Comparison of ENCODE assay signal across 9 cellular contexts in genomic region chr6:152300517-152300916, GRCh38.
DNase-seq lines count a peak whose midpoint lies in the region; ATAC-seq, FAIRE-seq and TF ChIP-seq lines count a peak whose summit lies in the region.
"Had no signal": no experiment of that assay in that cellular context is flagged by ENCODE, and none has a peak within 500 bp of the region (broad histone marks: within the 10 kb centered on the region; RNA-seq: fewer than 3 reads in every experiment).

No MANE protein-coding gene starts in this region.

- no peaks in the 10 kb centered on the region for H3K36me3 ChIP-seq in HepG2 (replicated peaks in 1 of 2; ENCODE audit: control insufficient read depth in 1 of 2, insufficient read depth in 2 of 2, low read length in 2 of 2)
- no peaks in the 10 kb centered on the region for H3K36me3 ChIP-seq in MG63

- peak overlapping the region; percentile 99 for H3K27ac Mint-ChIP-seq in activated naive CD4-positive, alpha-beta T cell treated with anti-CD3 and anti-CD28 coated beads, Interleukin-2, amount 10 ng/mL, durations not matched to agents 7 days and 5 days
- peak overlapping the region in 1 of 2 donors; percentile 92 for H3K27ac Mint-ChIP-seq in activated naive CD4-positive, alpha-beta T cell treated with anti-CD3 and anti-CD28 coated beads, Interleukin-2, amount 50 U/mL, for 72 hours
- H3K27ac Mint-ChIP-seq in activated T-helper 17 cell treated with anti-CD3 and anti-CD28 coated beads, Interleukin-2, amount 50 U/mL, for 72 hours = peak overlapping the region; percentile 96
- no peak overlapping the region for H3K27ac Mint-ChIP-seq in type B pancreatic cell

- H3K36me3 Mint-ChIP-seq in activated naive CD4-positive, alpha-beta T cell treated with anti-CD3 and anti-CD28 coated beads, Interleukin-2, amount 10 ng/mL, durations not matched to agents 7 days and 5 days = peaks cover 10% of the 10 kb centered on the region
- H3K36me3 Mint-ChIP-seq in activated naive CD4-positive, alpha-beta T cell treated with anti-CD3 and anti-CD28 coated beads, Interleukin-2, amount 50 U/mL, for 72 hours = no peaks in the 10 kb centered on the region
- H3K36me3 Mint-ChIP-seq in activated T-helper 17 cell treated with anti-CD3 and anti-CD28 coated beads, Interleukin-2, amount 50 U/mL, for 72 hours (ENCODE audit: low read depth) = peaks cover 5% of the 10 kb centered on the region
- H3K36me3 Mint-ChIP-seq in type B pancreatic cell = peaks cover under 1% of the 10 kb centered on the region

- TF ChIP-seq EP300 in HepG2 (IDR thresholded peaks at IDR 0.05; ENCODE audit: low read depth in 2 of 2, low read length in 2 of 2) = no peak
- TF ChIP-seq EP300 in HepG2 (CRISPR knock-in tag; IDR thresholded peaks at IDR 0.05; ENCODE audit: borderline replicate concordance) = no peak

- intact Hi-C loops in HepG2 (cut with micrococcal nuclease; ENCODE audit: unreplicated experiment) = loop anchor here (2.0 kb wide), 1 partner anchor 80 kb away; no protein-coding TSS in a partner anchor

- TF ChIP-seq RAD21 in HepG2 (CRISPR knock-in tag; IDR thresholded peaks at IDR 0.05) = no peak

- 44% methylated on average over 7 of the region's 7 CpGs for WGBS in HepG2 (ENCODE audit: low lambda C conversion rate)

- H3K27ac ChIP-seq in HepG2 (ENCODE audit: extremely low read length, insufficient read depth, low read length) = peak overlapping the region; percentile 87

- peak overlapping the region; percentile 69 for H3K4me2 ChIP-seq in HepG2 (ENCODE audit: low read depth, low read length)

- POLR2A ChIA-PET in HepG2 (lab: Yijun Ruan, JAX) = interaction anchor here (2.1 to 2.4 kb wide), 2 partner anchors 23 to 37 kb away, joined by 13 to 27 read pairs; no protein-coding TSS in a partner anchor

- FAIRE-seq in HepG2 (lab: Jason Lieb, UNC) = no peak

- TF ChIP-seq CTCF in HepG2 (CRISPR knock-in tag; IDR thresholded peaks at IDR 0.05) = no peak
- TF ChIP-seq CTCF in type B pancreatic cell (conservative IDR thresholded peaks at IDR 0.05) = no peak

- no peak for TF ChIP-seq POLR2A in HepG2 (IDR thresholded peaks at IDR 0.05; ENCODE audit: insufficient read depth in 1 of 2, low read depth in 2 of 2, low read length in 2 of 2)

- H3K4me3 Mint-ChIP-seq in activated naive CD4-positive, alpha-beta T cell treated with anti-CD3 and anti-CD28 coated beads, Interleukin-2, amount 10 ng/mL, durations not matched to agents 7 days and 5 days = peak overlapping the region; percentile 100
- peak overlapping the region; percentile 98 for H3K4me3 Mint-ChIP-seq in activated T-helper 17 cell treated with anti-CD3 and anti-CD28 coated beads, Interleukin-2, amount 50 U/mL, for 72 hours
- peak overlapping the region; percentile 99 for H3K4me3 Mint-ChIP-seq in type B pancreatic cell

- no peaks in the 10 kb centered on the region; a peak in 1 of 5 replicates for H3K27me3 ChIP-seq in HepG2 (ENCODE audit: control insufficient read depth in 1 of 2, insufficient read depth in 2 of 2, low read length in 2 of 2)
- no peaks in the 10 kb centered on the region for H3K27me3 ChIP-seq in MG63

- BruUV-seq in HepG2 (replicated peaks; lab: Mats Ljungman, UMichigan) = no TSS peak

- H3K9me3 ChIP-seq in HepG2 (ENCODE audit: low read length) (no peaks in the 10 kb centered on the region), MG63 (no peaks in the 10 kb centered on the region)

- no peaks in the 10 kb centered on the region for H3K27me3 Mint-ChIP-seq in activated naive CD4-positive, alpha-beta T cell treated with anti-CD3 and anti-CD28 coated beads, Interleukin-2, amount 10 ng/mL, durations not matched to agents 7 days and 5 days
- H3K27me3 Mint-ChIP-seq in activated T-helper 17 cell treated with anti-CD3 and anti-CD28 coated beads, Interleukin-2, amount 50 U/mL, for 72 hours = no peaks in the 10 kb centered on the region
- no peaks in the 10 kb centered on the region for H3K27me3 Mint-ChIP-seq in type B pancreatic cell

- no peak overlapping the region for H3K9ac ChIP-seq in HepG2 (ENCODE audit: insufficient read depth, low read depth, low read length)

- no peaks in the 10 kb centered on the region for H3K79me2 ChIP-seq in HepG2 (ENCODE audit: insufficient read depth, low read length)

- in situ Hi-C loops in HepG2 (cut with HindIII; ENCODE audit: extremely low pct_ligation_motif_present, low pct_unique_long_range_greater_than_20kb) = no loop called here

- peak; percentile 23 for DNase-seq in activated naive CD4-positive, alpha-beta T cell treated with anti-CD3 and anti-CD28 coated beads, Interleukin-2, amount 10 ng/mL, durations not matched to agents 7 days and 5 days
- DNase-seq in activated naive CD4-positive, alpha-beta T cell treated with anti-CD3 and anti-CD28 coated beads, Interleukin-2, amount 50 U/mL, for 72 hours (ENCODE audit: low spot score in 2 of 2) = no peak
- DNase-seq in HepG2 (ENCODE audit: low spot score) = no peak
- no peak for DNase-seq in type B pancreatic cell (ENCODE audit: extremely low spot score, unreplicated experiment)
- DNase-seq in foreskin melanocyte = no peak
- no peak for DNase-seq in SHP77 treated with DMSO at 0.1 percent for 48 hours (lab: John Stamatoyannopoulos, UW)
- DNase-seq in MG63 = no peak
- DNase-seq: mesendoderm had no signal

- no peak for ATAC-seq in activated naive CD4-positive, alpha-beta T cell treated with anti-CD3 and anti-CD28 coated beads, Interleukin-2, amount 50 U/mL, for 72 hours
- no peak for ATAC-seq in activated T-helper 17 cell treated with anti-CD3 and anti-CD28 coated beads, Interleukin-2, amount 50 U/mL, for 72 hours (replicated peaks)
- no peak for ATAC-seq in HepG2

- H3K4me3 ChIP-seq in HepG2 (replicated peaks in 1 of 3; ENCODE audit: insufficient read depth in 1 of 3, low read depth in 2 of 3, low read length in 3 of 3) (peak overlapping the region in 1 of 3 experiments; percentile 78; a peak in 1 of 6 replicates), MG63 (no peak overlapping the region)

- no peaks in the 10 kb centered on the region for H4K20me1 ChIP-seq in HepG2 (ENCODE audit: insufficient read depth, low read length)

- H2AFZ ChIP-seq in HepG2 (ENCODE audit: low read length) = no peak overlapping the region

- CTCF ChIA-PET in activated naive CD4-positive, alpha-beta T cell treated with anti-CD3 and anti-CD28 coated beads, Interleukin-2, amount 10 ng/mL, durations not matched to agents 7 days and 5 days (lab: Charles Lee) = interaction anchor here (1.3 to 2.6 kb wide), 4 partner anchors 9 to 115 kb away, joined by 5 to 22 read pairs (median 6); no protein-coding TSS in a partner anchor
- CTCF ChIA-PET in HepG2 (lab: Yijun Ruan, JAX; ENCODE audit: low intra/inter-chr PET ratio, low total read pairs) = no interaction called here

- no peaks in the 10 kb centered on the region for H3K9me3 Mint-ChIP-seq in activated naive CD4-positive, alpha-beta T cell treated with anti-CD3 and anti-CD28 coated beads, Interleukin-2, amount 10 ng/mL, durations not matched to agents 7 days and 5 days
- H3K9me3 Mint-ChIP-seq in activated naive CD4-positive, alpha-beta T cell treated with anti-CD3 and anti-CD28 coated beads, Interleukin-2, amount 50 U/mL, for 72 hours = no peaks in the 10 kb centered on the region
- H3K9me3 Mint-ChIP-seq in activated T-helper 17 cell treated with anti-CD3 and anti-CD28 coated beads, Interleukin-2, amount 50 U/mL, for 72 hours = no peaks in the 10 kb centered on the region
- no peaks in the 10 kb centered on the region for H3K9me3 Mint-ChIP-seq in type B pancreatic cell

- H3K4me1 Mint-ChIP-seq in activated naive CD4-positive, alpha-beta T cell treated with anti-CD3 and anti-CD28 coated beads, Interleukin-2, amount 10 ng/mL, durations not matched to agents 7 days and 5 days = peaks cover 29% of the 10 kb centered on the region
- H3K4me1 Mint-ChIP-seq in activated T-helper 17 cell treated with anti-CD3 and anti-CD28 coated beads, Interleukin-2, amount 50 U/mL, for 72 hours = peaks cover 25% of the 10 kb centered on the region
- H3K4me1 Mint-ChIP-seq in type B pancreatic cell (ENCODE audit: unreplicated experiment) = peaks cover 22% of the 10 kb centered on the region

- H3K4me1 ChIP-seq in HepG2 (ENCODE audit: insufficient read depth, low read length) = peaks cover 48% of the 10 kb centered on the region

TF ChIP-seq in HepG2, 621 proteins besides CTCF, POLR2A, EP300 and RAD21 (continues in another document):
- TF ChIP-seq POGZ (CRISPR knock-in tag; IDR thresholded peaks at IDR 0.05) = no peak
- TF ChIP-seq DDIT3 (CRISPR knock-in tag; IDR thresholded peaks at IDR 0.05) = no peak
- 0 out of 2 replicates have a peak, but pooled peaks have one; percentile 1 for TF ChIP-seq HDAC1 (CRISPR knock-in tag; IDR thresholded peaks at IDR 0.05)
- TF ChIP-seq TCF7 (IDR thresholded peaks at IDR 0.05; ENCODE audit: low read depth) = no peak
- TF ChIP-seq ZBTB20 (CRISPR knock-in tag; IDR thresholded peaks at IDR 0.05; ENCODE audit: borderline replicate concordance, low read depth) = no peak
- no peak for TF ChIP-seq ZNF777 (CRISPR knock-in tag; IDR thresholded peaks at IDR 0.05)
- TF ChIP-seq ZNF263 (CRISPR knock-in tag; IDR thresholded peaks at IDR 0.05) = peak; percentile 80
- no peak for TF ChIP-seq TRIM22 (IDR thresholded peaks at IDR 0.05)
- no peak for TF ChIP-seq ZNF674 (CRISPR knock-in tag; IDR thresholded peaks at IDR 0.05; ENCODE audit: low read depth)
